Comparison of ENCODE assay signal across 2 cellular contexts in the genomic region with DNA sequence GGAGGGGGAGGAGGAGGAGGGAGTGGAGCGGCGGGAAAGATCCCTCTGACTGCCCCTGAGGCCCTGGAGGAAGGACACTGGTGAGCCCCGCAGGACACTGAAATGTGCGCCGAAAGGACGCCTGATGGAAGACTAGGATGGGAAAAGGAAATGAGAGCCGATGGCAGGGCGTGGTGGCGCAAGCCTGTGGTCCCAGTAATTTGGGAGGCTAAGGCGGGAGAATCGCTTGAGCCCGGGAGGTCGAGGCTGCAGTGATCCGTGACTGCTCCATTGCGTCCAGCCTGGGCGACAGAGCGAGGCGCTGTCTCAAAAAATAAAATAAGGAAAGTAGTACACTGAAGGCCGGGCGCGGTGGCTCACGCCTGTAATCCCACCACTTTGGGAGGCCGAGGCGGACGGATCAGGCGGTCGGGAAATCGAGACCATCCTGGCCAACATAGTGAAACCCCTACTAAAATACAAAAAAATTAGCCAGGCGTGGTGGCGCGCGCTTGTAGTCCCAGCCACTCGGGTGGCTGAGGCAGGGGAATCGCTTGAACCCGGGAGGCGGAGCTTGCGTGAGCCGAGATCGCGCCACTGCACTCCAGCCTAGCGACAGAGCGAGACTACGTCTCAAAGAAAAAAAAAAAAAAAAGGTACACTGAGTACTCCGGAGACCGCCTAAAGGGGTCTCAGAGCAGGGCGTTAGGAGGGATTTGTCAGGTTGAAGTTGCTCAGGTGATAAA.
TF ChIP-seq lines count a peak whose summit lies in the region.

No MANE protein-coding gene starts in this region.

TF ChIP-seq in K562, 482 proteins besides CTCF, POLR2A, EP300 and RAD21 (continued from another document and continues in another):
- TF ChIP-seq, protein P1, sequence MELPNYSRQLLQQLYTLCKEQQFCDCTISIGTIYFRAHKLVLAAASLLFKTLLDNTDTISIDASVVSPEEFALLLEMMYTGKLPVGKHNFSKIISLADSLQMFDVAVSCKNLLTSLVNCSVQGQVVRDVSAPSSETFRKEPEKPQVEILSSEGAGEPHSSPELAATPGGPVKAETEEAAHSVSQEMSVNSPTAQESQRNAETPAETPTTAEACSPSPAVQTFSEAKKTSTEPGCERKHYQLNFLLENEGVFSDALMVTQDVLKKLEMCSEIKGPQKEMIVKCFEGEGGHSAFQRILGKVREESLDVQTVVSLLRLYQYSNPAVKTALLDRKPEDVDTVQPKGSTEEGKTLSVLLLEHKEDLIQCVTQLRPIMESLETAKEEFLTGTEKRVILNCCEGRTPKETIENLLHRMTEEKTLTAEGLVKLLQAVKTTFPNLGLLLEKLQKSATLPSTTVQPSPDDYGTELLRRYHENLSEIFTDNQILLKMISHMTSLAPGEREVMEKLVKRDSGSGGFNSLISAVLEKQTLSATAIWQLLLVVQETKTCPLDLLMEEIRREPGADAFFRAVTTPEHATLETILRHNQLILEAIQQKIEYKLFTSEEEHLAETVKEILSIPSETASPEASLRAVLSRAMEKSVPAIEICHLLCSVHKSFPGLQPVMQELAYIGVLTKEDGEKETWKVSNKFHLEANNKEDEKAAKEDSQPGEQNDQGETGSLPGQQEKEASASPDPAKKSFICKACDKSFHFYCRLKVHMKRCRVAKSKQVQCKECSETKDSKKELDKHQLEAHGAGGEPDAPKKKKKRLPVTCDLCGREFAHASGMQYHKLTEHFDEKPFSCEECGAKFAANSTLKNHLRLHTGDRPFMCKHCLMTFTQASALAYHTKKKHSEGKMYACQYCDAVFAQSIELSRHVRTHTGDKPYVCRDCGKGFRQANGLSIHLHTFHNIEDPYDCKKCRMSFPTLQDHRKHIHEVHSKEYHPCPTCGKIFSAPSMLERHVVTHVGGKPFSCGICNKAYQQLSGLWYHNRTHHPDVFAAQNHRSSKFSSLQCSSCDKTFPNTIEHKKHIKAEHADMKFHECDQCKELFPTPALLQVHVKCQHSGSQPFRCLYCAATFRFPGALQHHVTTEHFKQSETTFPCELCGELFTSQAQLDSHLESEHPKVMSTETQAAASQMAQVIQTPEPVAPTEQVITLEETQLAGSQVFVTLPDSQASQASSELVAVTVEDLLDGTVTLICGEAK (IDR thresholded peaks at IDR 0.05): peak; percentile 18; the same call in 1 of the 2 replicates
- TF ChIP-seq, protein P1 (CRISPR knock-in tag; IDR thresholded peaks at IDR 0.05): no peak
- TF ChIP-seq CEBPG (CRISPR knock-in tag; IDR thresholded peaks at IDR 0.05): no peak
- TF ChIP-seq CEBPG (tag; conservative IDR thresholded peaks at IDR 0.05 in 1 of 2, IDR thresholded peaks at IDR 0.05 in 1 of 2): 0 out of 4 replicates have a peak, but pooled peaks of 1 of the 2 experiments have one; percentile 11
- TF ChIP-seq HSF4 (CRISPR knock-in tag; IDR thresholded peaks at IDR 0.05; ENCODE audit: borderline replicate concordance): no peak
- no peak for TF ChIP-seq POLR2G (IDR thresholded peaks at IDR 0.05; ENCODE audit: low read depth, low read length)
- TF ChIP-seq, protein P2, sequence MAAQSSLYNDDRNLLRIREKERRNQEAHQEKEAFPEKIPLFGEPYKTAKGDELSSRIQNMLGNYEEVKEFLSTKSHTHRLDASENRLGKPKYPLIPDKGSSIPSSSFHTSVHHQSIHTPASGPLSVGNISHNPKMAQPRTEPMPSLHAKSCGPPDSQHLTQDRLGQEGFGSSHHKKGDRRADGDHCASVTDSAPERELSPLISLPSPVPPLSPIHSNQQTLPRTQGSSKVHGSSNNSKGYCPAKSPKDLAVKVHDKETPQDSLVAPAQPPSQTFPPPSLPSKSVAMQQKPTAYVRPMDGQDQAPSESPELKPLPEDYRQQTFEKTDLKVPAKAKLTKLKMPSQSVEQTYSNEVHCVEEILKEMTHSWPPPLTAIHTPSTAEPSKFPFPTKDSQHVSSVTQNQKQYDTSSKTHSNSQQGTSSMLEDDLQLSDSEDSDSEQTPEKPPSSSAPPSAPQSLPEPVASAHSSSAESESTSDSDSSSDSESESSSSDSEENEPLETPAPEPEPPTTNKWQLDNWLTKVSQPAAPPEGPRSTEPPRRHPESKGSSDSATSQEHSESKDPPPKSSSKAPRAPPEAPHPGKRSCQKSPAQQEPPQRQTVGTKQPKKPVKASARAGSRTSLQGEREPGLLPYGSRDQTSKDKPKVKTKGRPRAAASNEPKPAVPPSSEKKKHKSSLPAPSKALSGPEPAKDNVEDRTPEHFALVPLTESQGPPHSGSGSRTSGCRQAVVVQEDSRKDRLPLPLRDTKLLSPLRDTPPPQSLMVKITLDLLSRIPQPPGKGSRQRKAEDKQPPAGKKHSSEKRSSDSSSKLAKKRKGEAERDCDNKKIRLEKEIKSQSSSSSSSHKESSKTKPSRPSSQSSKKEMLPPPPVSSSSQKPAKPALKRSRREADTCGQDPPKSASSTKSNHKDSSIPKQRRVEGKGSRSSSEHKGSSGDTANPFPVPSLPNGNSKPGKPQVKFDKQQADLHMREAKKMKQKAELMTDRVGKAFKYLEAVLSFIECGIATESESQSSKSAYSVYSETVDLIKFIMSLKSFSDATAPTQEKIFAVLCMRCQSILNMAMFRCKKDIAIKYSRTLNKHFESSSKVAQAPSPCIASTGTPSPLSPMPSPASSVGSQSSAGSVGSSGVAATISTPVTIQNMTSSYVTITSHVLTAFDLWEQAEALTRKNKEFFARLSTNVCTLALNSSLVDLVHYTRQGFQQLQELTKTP (IDR thresholded peaks at IDR 0.05; ENCODE audit: low read depth in 1 of 2, partially characterized antibody in 2 of 2): peak; percentile 28 to 69
- TF ChIP-seq U2AF1 (optimal IDR thresholded peaks at IDR 0.05; ENCODE audit: low read depth, low read length): no peak
- peak in 1 of 2 experiments; percentile 62; a peak in 1 of 4 replicates for TF ChIP-seq TEAD1 (CRISPR knock-in tag; IDR thresholded peaks at IDR 0.05)
- no peak for TF ChIP-seq U2AF2 (optimal IDR thresholded peaks at IDR 0.05; ENCODE audit: low read depth, low read length)

TF ChIP-seq in HepG2, 621 proteins besides CTCF, POLR2A, EP300 and RAD21 (continued from another document and continues in another):
- TF ChIP-seq, protein P3, sequence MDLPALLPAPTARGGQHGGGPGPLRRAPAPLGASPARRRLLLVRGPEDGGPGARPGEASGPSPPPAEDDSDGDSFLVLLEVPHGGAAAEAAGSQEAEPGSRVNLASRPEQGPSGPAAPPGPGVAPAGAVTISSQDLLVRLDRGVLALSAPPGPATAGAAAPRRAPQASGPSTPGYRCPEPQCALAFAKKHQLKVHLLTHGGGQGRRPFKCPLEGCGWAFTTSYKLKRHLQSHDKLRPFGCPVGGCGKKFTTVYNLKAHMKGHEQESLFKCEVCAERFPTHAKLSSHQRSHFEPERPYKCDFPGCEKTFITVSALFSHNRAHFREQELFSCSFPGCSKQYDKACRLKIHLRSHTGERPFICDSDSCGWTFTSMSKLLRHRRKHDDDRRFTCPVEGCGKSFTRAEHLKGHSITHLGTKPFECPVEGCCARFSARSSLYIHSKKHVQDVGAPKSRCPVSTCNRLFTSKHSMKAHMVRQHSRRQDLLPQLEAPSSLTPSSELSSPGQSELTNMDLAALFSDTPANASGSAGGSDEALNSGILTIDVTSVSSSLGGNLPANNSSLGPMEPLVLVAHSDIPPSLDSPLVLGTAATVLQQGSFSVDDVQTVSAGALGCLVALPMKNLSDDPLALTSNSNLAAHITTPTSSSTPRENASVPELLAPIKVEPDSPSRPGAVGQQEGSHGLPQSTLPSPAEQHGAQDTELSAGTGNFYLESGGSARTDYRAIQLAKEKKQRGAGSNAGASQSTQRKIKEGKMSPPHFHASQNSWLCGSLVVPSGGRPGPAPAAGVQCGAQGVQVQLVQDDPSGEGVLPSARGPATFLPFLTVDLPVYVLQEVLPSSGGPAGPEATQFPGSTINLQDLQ (CRISPR knock-in tag; IDR thresholded peaks at IDR 0.05): peak; percentile 65; the same call in 1 of the 2 replicates
- TF ChIP-seq IRF2 (CRISPR knock-in tag; IDR thresholded peaks at IDR 0.05): no peak
- TF ChIP-seq, protein P4, sequence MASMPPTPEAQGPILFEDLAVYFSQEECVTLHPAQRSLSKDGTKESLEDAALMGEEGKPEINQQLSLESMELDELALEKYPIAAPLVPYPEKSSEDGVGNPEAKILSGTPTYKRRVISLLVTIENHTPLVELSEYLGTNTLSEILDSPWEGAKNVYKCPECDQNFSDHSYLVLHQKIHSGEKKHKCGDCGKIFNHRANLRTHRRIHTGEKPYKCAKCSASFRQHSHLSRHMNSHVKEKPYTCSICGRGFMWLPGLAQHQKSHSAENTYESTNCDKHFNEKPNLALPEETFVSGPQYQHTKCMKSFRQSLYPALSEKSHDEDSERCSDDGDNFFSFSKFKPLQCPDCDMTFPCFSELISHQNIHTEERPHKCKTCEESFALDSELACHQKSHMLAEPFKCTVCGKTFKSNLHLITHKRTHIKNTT (CRISPR knock-in tag; IDR thresholded peaks at IDR 0.05): no peak
- TF ChIP-seq ZNF235 (CRISPR knock-in tag; IDR thresholded peaks at IDR 0.05; ENCODE audit: borderline replicate concordance): 0 out of 2 replicates have a peak, but pooled peaks have one; percentile 38
- TF ChIP-seq SNAI1 (CRISPR knock-in tag; IDR thresholded peaks at IDR 0.05; ENCODE audit: borderline replicate concordance): no peak
- no peak for TF ChIP-seq ZNF326 (CRISPR knock-in tag; IDR thresholded peaks at IDR 0.05; ENCODE audit: borderline replicate concordance)
- TF ChIP-seq, protein P5, sequence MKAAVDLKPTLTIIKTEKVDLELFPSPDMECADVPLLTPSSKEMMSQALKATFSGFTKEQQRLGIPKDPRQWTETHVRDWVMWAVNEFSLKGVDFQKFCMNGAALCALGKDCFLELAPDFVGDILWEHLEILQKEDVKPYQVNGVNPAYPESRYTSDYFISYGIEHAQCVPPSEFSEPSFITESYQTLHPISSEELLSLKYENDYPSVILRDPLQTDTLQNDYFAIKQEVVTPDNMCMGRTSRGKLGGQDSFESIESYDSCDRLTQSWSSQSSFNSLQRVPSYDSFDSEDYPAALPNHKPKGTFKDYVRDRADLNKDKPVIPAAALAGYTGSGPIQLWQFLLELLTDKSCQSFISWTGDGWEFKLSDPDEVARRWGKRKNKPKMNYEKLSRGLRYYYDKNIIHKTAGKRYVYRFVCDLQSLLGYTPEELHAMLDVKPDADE (CRISPR knock-in tag; IDR thresholded peaks at IDR 0.05): no peak
- TF ChIP-seq, protein P6, sequence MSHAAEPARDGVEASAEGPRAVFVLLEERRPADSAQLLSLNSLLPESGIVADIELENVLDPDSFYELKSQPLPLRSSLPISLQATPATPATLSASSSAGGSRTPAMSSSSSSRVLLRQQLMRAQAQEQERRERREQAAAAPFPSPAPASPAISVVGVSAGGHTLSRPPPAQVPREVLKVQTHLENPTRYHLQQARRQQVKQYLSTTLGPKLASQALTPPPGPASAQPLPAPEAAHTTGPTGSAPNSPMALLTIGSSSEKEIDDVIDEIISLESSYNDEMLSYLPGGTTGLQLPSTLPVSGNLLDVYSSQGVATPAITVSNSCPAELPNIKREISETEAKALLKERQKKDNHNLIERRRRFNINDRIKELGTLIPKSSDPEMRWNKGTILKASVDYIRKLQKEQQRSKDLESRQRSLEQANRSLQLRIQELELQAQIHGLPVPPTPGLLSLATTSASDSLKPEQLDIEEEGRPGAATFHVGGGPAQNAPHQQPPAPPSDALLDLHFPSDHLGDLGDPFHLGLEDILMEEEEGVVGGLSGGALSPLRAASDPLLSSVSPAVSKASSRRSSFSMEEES (CRISPR knock-in tag; IDR thresholded peaks at IDR 0.05): no peak
- no peak for TF ChIP-seq KLF9 (CRISPR knock-in tag; IDR thresholded peaks at IDR 0.05; ENCODE audit: low read depth)
- no peak for TF ChIP-seq HNRNPL (IDR thresholded peaks at IDR 0.05; ENCODE audit: low read depth, low read length)
- TF ChIP-seq SETDB1 (CRISPR knock-in tag; IDR thresholded peaks at IDR 0.05; ENCODE audit: borderline replicate concordance): no peak
- TF ChIP-seq, protein P7, sequence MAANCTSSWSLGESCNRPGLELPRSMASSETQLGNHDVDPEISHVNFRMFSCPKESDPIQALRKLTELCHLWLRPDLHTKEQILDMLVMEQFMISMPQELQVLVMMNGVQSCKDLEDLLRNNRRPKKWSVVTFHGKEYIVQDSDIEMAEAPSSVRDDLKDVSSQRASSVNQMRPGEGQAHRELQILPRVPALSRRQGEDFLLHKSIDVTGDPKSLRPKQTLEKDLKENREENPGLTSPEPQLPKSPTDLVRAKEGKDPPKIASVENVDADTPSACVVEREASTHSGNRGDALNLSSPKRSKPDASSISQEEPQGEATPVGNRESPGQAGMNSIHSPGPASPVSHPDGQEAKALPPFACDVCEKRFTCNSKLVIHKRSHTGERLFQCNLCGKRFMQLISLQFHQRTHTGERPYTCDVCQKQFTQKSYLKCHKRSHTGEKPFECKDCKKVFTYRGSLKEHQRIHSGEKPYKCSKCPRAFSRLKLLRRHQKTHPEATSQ (CRISPR knock-in tag; IDR thresholded peaks at IDR 0.05; ENCODE audit: borderline replicate concordance): 0 out of 2 replicates have a peak, but pooled peaks have one; percentile 59
- TF ChIP-seq TAF1 (CRISPR knock-in tag; IDR thresholded peaks at IDR 0.05): peak; percentile 60; the same call in 1 of the 2 replicates
- TF ChIP-seq, protein P8, sequence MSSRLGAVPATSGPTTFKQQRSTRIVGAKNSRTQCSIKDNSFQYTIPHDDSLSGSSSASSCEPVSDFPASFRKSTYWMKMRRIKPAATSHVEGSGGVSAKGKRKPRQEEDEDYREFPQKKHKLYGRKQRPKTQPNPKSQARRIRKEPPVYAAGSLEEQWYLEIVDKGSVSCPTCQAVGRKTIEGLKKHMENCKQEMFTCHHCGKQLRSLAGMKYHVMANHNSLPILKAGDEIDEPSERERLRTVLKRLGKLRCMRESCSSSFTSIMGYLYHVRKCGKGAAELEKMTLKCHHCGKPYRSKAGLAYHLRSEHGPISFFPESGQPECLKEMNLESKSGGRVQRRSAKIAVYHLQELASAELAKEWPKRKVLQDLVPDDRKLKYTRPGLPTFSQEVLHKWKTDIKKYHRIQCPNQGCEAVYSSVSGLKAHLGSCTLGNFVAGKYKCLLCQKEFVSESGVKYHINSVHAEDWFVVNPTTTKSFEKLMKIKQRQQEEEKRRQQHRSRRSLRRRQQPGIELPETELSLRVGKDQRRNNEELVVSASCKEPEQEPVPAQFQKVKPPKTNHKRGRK (CRISPR knock-in tag; IDR thresholded peaks at IDR 0.05): no peak
- no peak for TF ChIP-seq AGO1 (IDR thresholded peaks at IDR 0.05; ENCODE audit: low read depth, low read length, poor library complexity, severe bottlenecking)
- TF ChIP-seq SALL1 (CRISPR knock-in tag; IDR thresholded peaks at IDR 0.05): no peak
- no peak for TF ChIP-seq ATF7-NPFF (CRISPR knock-in tag; IDR thresholded peaks at IDR 0.05; ENCODE audit: low read depth)
